In the genomic region with DNA sequence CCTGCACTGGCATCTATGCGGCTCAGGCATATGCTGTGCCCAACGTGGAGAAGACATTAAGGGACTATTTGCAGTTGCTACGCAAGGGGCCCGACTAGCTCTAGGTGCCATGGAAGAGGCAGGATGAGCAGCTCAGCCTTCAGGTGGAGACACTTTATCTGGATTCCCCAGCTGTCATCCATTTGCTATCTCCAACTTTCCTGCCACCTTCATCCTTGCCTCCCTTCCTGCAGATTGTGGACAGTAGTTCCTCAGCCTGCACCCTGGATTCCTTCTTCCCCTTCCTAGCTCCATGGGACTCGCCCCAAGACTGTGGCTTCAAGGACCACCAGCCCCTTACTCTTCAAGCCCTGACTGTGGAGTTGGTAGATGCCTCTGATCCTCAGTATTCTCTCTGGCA, we compare ENCODE assay signal across 17 cellular contexts. TPM values are rescaled to one million over a fixed set of nuclear protein-coding genes. Genes with fewer than 3 reads are reported as not detected.
A peak's percentile ranks its signal among the peaks of the same experiment; 100 is the strongest.
DNase-seq lines count a peak whose midpoint lies in the region; ATAC-seq and TF ChIP-seq lines count a peak whose summit lies in the region.
"Had no signal": no experiment of that assay in that cellular context is flagged by ENCODE, and none has a peak within 500 bp of the region (broad histone marks: within the 10 kb centered on the region; RNA-seq: fewer than 3 reads in every experiment).

No MANE protein-coding gene starts in this region.

- no peaks in the 10 kb centered on the region for H3K27me3 Mint-ChIP-seq in activated CD8-positive, alpha-beta memory T cell treated with anti-CD3 and anti-CD28 coated beads, Interleukin-2, amount 10 ng/mL, durations not matched to agents 7 days and 5 days
- H3K27me3 Mint-ChIP-seq in effector memory CD8-positive, alpha-beta T cell = no peaks in the 10 kb centered on the region

- H3K9me3 ChIP-seq in gastrocnemius medialis = no peaks in the 10 kb centered on the region
- H3K9me3 ChIP-seq in uterus = no peaks in the 10 kb centered on the region
- H3K9me3 ChIP-seq: heart left ventricle, transverse colon had no signal

- H3K9me3 Mint-ChIP-seq in activated CD8-positive, alpha-beta memory T cell treated with anti-CD3 and anti-CD28 coated beads, Interleukin-2, amount 10 ng/mL, durations not matched to agents 7 days and 5 days (ENCODE audit: low read depth) = no peaks in the 10 kb centered on the region
- no peaks in the 10 kb centered on the region for H3K9me3 Mint-ChIP-seq in effector memory CD8-positive, alpha-beta T cell
- H3K9me3 Mint-ChIP-seq: HFFc6 had no signal

- H3K4me1 ChIP-seq in gastrocnemius medialis (peaks cover 84 to 85% of the 10 kb centered on the region in 2 donors), uterus (peaks cover 8 to 17% of the 10 kb centered on the region in 2 donors)

- H3K4me3 Mint-ChIP-seq in activated CD8-positive, alpha-beta memory T cell treated with anti-CD3 and anti-CD28 coated beads, Interleukin-2, amount 10 ng/mL, durations not matched to agents 7 days and 5 days = peak overlapping the region; percentile 13
- H3K4me3 Mint-ChIP-seq in effector memory CD8-positive, alpha-beta T cell = peak overlapping the region in 1 of 2 donors; percentile 56

- intact Hi-C loops in gastrocnemius medialis (cut with DNase I; ENCODE audit: low total_unique reads) = no loop called here
- intact Hi-C loops in uterus (cut with DNase I; ENCODE audit: low total_unique reads) = no loop called here

- peaks cover 59% of the 10 kb centered on the region for H3K4me1 Mint-ChIP-seq in activated CD8-positive, alpha-beta memory T cell treated with anti-CD3 and anti-CD28 coated beads, Interleukin-2, amount 10 ng/mL, durations not matched to agents 7 days and 5 days
- peaks cover 43 to 44% of the 10 kb centered on the region in 2 donors for H3K4me1 Mint-ChIP-seq in effector memory CD8-positive, alpha-beta T cell (ENCODE audit: low read depth in 2 of 2)

- POLR2A ChIA-PET in RWPE1 (lab: Yijun Ruan, JAX; ENCODE audit: low non-redundant PET) = interaction anchor here (0.6 to 2.1 kb wide), 3 partner anchors 9 to 159 kb away, joined by 3 to 7 read pairs (median 4); a partner anchor contains a TSS

- peaks cover 0 to 19% of the 10 kb centered on the region in 2 donors for H3K36me3 ChIP-seq in gastrocnemius medialis
- no peaks in the 10 kb centered on the region for H3K36me3 ChIP-seq in uterus

- no peak for DNase-seq in activated CD8-positive, alpha-beta memory T cell treated with anti-CD3 and anti-CD28 coated beads, Interleukin-2, amount 10 ng/mL, durations not matched to agents 7 days and 5 days
- DNase-seq in activated CD8-positive, alpha-beta memory T cell treated with anti-CD3 and anti-CD28 coated beads, Interleukin-2, amount 50 U/mL, for 4 hours = no peak
- DNase-seq in RWPE1 (ENCODE audit: low spot score) (no peak), gastrocnemius medialis (no peak), uterus (no peak), caudate nucleus (lab: John Stamatoyannopoulos, UW) (no peak)
- DNase-seq in effector memory CD8-positive, alpha-beta T cell = no peak
- DNase-seq: HFFc6; mesendoderm; nucleus accumbens; stimulated activated CD4-positive, alpha-beta T cell treated with anti-CD3 and anti-CD28 coated beads, Interleukin-4, amount 100 ng/mL, for 4 hours; transverse colon had no signal

- no peak overlapping the region for H3K4me3 ChIP-seq in gastrocnemius medialis
- H3K4me3 ChIP-seq in uterus = no peak overlapping the region

- H3K27ac ChIP-seq in RWPE1 = peak overlapping the region; percentile 61
- H3K27ac ChIP-seq in gastrocnemius medialis = peak overlapping the region; percentile 97 to 99 (median 98)
- H3K27ac ChIP-seq in uterus = no peak overlapping the region
- no peak overlapping the region for H3K27ac ChIP-seq in caudate nucleus (ENCODE audit: low read depth, low read length)
- H3K27ac ChIP-seq: transverse colon had no signal

- TF ChIP-seq POLR2A in gastrocnemius medialis (IDR thresholded peaks at IDR 0.05) (no peak), uterus (IDR thresholded peaks at IDR 0.05) (no peak)

- TF ChIP-seq CTCF in RWPE1 (conservative IDR thresholded peaks at IDR 0.05; ENCODE audit: low read depth) (no peak), gastrocnemius medialis (IDR thresholded peaks at IDR 0.05 in 4 of 5, conservative IDR thresholded peaks at IDR 0.05 in 1 of 5) (no peak), uterus (IDR thresholded peaks at IDR 0.05) (no peak)

- H3K27me3 ChIP-seq in gastrocnemius medialis = no peaks in the 10 kb centered on the region
- H3K27me3 ChIP-seq in uterus = no peaks in the 10 kb centered on the region
- H3K27me3 ChIP-seq: heart left ventricle, transverse colon had no signal

- ATAC-seq in activated CD8-positive, alpha-beta memory T cell treated with anti-CD3 and anti-CD28 coated beads, Interleukin-2, amount 10 ng/mL, durations not matched to agents 7 days and 5 days = no peak
- ATAC-seq in effector memory CD8-positive, alpha-beta T cell (replicated peaks) = no peak
- ATAC-seq in gastrocnemius medialis = no peak
- ATAC-seq in HG03457 (IDR thresholded peaks at IDR 0.05; ENCODE audit: unreplicated experiment) = no peak
- ATAC-seq: esophagus mucosa, heart left ventricle had no signal

- peaks cover 36% of the 10 kb centered on the region for H3K36me3 Mint-ChIP-seq in activated CD8-positive, alpha-beta memory T cell treated with anti-CD3 and anti-CD28 coated beads, Interleukin-2, amount 10 ng/mL, durations not matched to agents 7 days and 5 days
- peaks cover 22% of the 10 kb centered on the region for H3K36me3 Mint-ChIP-seq in effector memory CD8-positive, alpha-beta T cell (ENCODE audit: insufficient read depth)

- H3K27ac Mint-ChIP-seq in activated CD8-positive, alpha-beta memory T cell treated with anti-CD3 and anti-CD28 coated beads, Interleukin-2, amount 10 ng/mL, durations not matched to agents 7 days and 5 days = peak overlapping the region; percentile 30
- H3K27ac Mint-ChIP-seq in effector memory CD8-positive, alpha-beta T cell = peak overlapping the region; percentile 61 to 94

- CTCF ChIA-PET in activated CD8-positive, alpha-beta memory T cell treated with anti-CD3 and anti-CD28 coated beads, Interleukin-2, amount 10 ng/mL, durations not matched to agents 7 days and 5 days (lab: Charles Lee) = interaction anchor here (1.2 kb wide), 2 partner anchors 9 to 81 kb away, joined by 3 to 4 read pairs; a partner anchor contains a TSS
- CTCF ChIA-PET in RWPE1 (lab: Yijun Ruan, JAX) = interaction anchor here (1.5 kb wide), 1 partner anchor 11 kb away, joined by 3 read pairs; no protein-coding TSS in a partner anchor

- in situ Hi-C loops in gastrocnemius medialis (cut with MboI; ENCODE audit: low sequenced_read_pairs in 4 of 4) = loop anchor here in 2 of 4 donors (5.0 to 25.0 kb wide), 2 partner anchors 76 to 329 kb away; no protein-coding TSS in a partner anchor

RNA-seq across cellular contexts. Expression of a gene that starts 2.0 kb away (rescaled TPM):
- total RNA-seq in activated CD8-positive, alpha-beta memory T cell treated with anti-CD3 and anti-CD28 coated beads, Interleukin-2, amount 10 ng/mL, durations not matched to agents 7 days and 5 days = 100 to 1,000 TPM; 100 to 101 TPM
- total RNA-seq in gastrocnemius medialis (100 to 1,000 TPM in 2 of 4 donors, 10 to 100 TPM in 2; 71.7 to 152 (median 114) TPM), uterus (10 to 100 TPM in 3 of 4 donors, 1 to 10 TPM in 1; 6.4 to 39.7 (median 21.7) TPM)

RNA-seq across cellular contexts. Expression of a gene that starts 2.3 kb away (rescaled TPM):
- total RNA-seq in activated CD8-positive, alpha-beta memory T cell treated with anti-CD3 and anti-CD28 coated beads, Interleukin-2, amount 10 ng/mL, durations not matched to agents 7 days and 5 days = 10 to 100 TPM; 20.0 to 24.8 TPM
- total RNA-seq in gastrocnemius medialis (10 to 100 TPM in 2 of 4 donors, 1 to 10 TPM in 2; 4.1 to 12.5 (median 9.0) TPM), uterus (10 to 100 TPM in 3 of 4 donors, 1 to 10 TPM in 1; 6.5 to 54.7 (median 27.4) TPM)

RNA-seq across cellular contexts. Expression of a gene that starts 9.4 kb away (rescaled TPM):
- 10 to 100 TPM; 37.9 to 47.3 TPM for total RNA-seq in activated CD8-positive, alpha-beta memory T cell treated with anti-CD3 and anti-CD28 coated beads, Interleukin-2, amount 10 ng/mL, durations not matched to agents 7 days and 5 days
- total RNA-seq in gastrocnemius medialis (10 to 100 TPM; 34.1 to 67.3 (median 40.6) TPM), uterus (10 to 100 TPM in 3 of 4 donors, 1 to 10 TPM in 1; 2.6 to 32.6 (median 22.9) TPM)

RNA-seq across cellular contexts. Expression of a gene that starts 19.2 kb away (rescaled TPM):
- 1 to 10 TPM; 7.4 to 9.0 TPM for total RNA-seq in activated CD8-positive, alpha-beta memory T cell treated with anti-CD3 and anti-CD28 coated beads, Interleukin-2, amount 10 ng/mL, durations not matched to agents 7 days and 5 days
- total RNA-seq in gastrocnemius medialis (100 to 1,000 TPM in 1 of 4 donors, 10 to 100 TPM in 3; 38.6 to 118 (median 51.8) TPM), uterus (1 to 10 TPM in 1 of 4 donors, not detected in 3; 7.8 TPM)
- total RNA-seq: RPMI7951, skeletal muscle tissue had no signal

Comparison
In these comparisons a context has a peak if more than half of its experiments do, and no peak if none do; other contexts are left out.
1. H3K27ac ChIP-seq: peak in RWPE1 (single experiment) and gastrocnemius medialis (4 of 4); none in uterus (0 of 2) and caudate nucleus (single experiment).